1 cellular context compared by ENCODE assay signal in genomic region chr2:177784449-177784845, GRCh38.
TF ChIP-seq lines count a peak whose summit lies in the region.

No MANE protein-coding gene starts in this region.

TF ChIP-seq in liver, 16 proteins besides CTCF, POLR2A, EP300 and RAD21 (continued from another document):
- TF ChIP-seq, protein P1, sequence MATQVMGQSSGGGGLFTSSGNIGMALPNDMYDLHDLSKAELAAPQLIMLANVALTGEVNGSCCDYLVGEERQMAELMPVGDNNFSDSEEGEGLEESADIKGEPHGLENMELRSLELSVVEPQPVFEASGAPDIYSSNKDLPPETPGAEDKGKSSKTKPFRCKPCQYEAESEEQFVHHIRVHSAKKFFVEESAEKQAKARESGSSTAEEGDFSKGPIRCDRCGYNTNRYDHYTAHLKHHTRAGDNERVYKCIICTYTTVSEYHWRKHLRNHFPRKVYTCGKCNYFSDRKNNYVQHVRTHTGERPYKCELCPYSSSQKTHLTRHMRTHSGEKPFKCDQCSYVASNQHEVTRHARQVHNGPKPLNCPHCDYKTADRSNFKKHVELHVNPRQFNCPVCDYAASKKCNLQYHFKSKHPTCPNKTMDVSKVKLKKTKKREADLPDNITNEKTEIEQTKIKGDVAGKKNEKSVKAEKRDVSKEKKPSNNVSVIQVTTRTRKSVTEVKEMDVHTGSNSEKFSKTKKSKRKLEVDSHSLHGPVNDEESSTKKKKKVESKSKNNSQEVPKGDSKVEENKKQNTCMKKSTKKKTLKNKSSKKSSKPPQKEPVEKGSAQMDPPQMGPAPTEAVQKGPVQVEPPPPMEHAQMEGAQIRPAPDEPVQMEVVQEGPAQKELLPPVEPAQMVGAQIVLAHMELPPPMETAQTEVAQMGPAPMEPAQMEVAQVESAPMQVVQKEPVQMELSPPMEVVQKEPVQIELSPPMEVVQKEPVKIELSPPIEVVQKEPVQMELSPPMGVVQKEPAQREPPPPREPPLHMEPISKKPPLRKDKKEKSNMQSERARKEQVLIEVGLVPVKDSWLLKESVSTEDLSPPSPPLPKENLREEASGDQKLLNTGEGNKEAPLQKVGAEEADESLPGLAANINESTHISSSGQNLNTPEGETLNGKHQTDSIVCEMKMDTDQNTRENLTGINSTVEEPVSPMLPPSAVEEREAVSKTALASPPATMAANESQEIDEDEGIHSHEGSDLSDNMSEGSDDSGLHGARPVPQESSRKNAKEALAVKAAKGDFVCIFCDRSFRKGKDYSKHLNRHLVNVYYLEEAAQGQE (IDR thresholded peaks at IDR 0.05) = no peak
- TF ChIP-seq MAX (IDR thresholded peaks at IDR 0.05) (no peak), EGR1 (IDR thresholded peaks at IDR 0.05; ENCODE audit: low read depth in 2 of 2) (no peak), FOXA2 (IDR thresholded peaks at IDR 0.05) (no peak), GABPA (IDR thresholded peaks at IDR 0.05 in 1 of 2, conservative IDR thresholded peaks at IDR 0.05 in 1 of 2) (no peak), FOXA1 (IDR thresholded peaks at IDR 0.05) (no peak), SP1 (IDR thresholded peaks at IDR 0.05) (peak; percentile 35), ATF3 (IDR thresholded peaks at IDR 0.05) (no peak), JUND (IDR thresholded peaks at IDR 0.05) (no peak), YY1 (IDR thresholded peaks at IDR 0.05) (peak; percentile 10), RXRA (IDR thresholded peaks at IDR 0.05) (peak in 1 of 2 donors; percentile 18)
TF ChIP-seq in liver: peak in this region for 4.
